1 cellular context compared by ENCODE assay signal in genomic region chr2:32479993-32480392, GRCh38.
TF ChIP-seq lines count a peak whose summit lies in the region.

No MANE protein-coding gene starts in this region.

TF ChIP-seq in K562, 482 proteins besides CTCF, POLR2A, EP300 and RAD21 (continued from another document):
- TF ChIP-seq E2F8 (IDR thresholded peaks at IDR 0.05; ENCODE audit: low read depth, partially characterized antibody) = no peak
- TF ChIP-seq CBFA2T2 (conservative IDR thresholded peaks at IDR 0.05) = peak; percentile 94
- TF ChIP-seq TRIM24 (IDR thresholded peaks at IDR 0.05) = peak; percentile 78 to 88; a peak in 2 of 4 replicates
- TF ChIP-seq MEIS2 (IDR thresholded peaks at IDR 0.05; ENCODE audit: partially characterized antibody) = peak; percentile 80
- 0 out of 4 replicates have a peak, but pooled peaks of 1 of the 2 experiments have one; percentile 29 for TF ChIP-seq RCOR1 (IDR thresholded peaks at IDR 0.05; ENCODE audit: borderline replicate concordance in 1 of 2, low read depth in 2 of 2, low read length in 2 of 2)
- peak; percentile 94 for TF ChIP-seq ARID1B (IDR thresholded peaks at IDR 0.05)
- peak; percentile 94 for TF ChIP-seq TEAD4 (IDR thresholded peaks at IDR 0.05; ENCODE audit: low read length)
- TF ChIP-seq TEAD4 (CRISPR knock-in tag; IDR thresholded peaks at IDR 0.05; ENCODE audit: borderline replicate concordance) = no peak
- TF ChIP-seq NCOR1 (IDR thresholded peaks at IDR 0.05) = peak; percentile 90
- TF ChIP-seq MNT (conservative IDR thresholded peaks at IDR 0.05) = 0 out of 4 replicates have a peak, but pooled peaks of 1 of the 2 experiments have one; percentile 18
- 0 out of 2 replicates have a peak, but pooled peaks have one; percentile 37 for TF ChIP-seq LEF1 (IDR thresholded peaks at IDR 0.05)
- TF ChIP-seq ZNF311 (CRISPR knock-in tag; IDR thresholded peaks at IDR 0.05) = no peak
- no peak for TF ChIP-seq MTA1 (IDR thresholded peaks at IDR 0.05; ENCODE audit: borderline replicate concordance)
- peak; percentile 25; the same call in 1 of the 2 replicates for TF ChIP-seq JUND (IDR thresholded peaks at IDR 0.05; ENCODE audit: borderline replicate concordance, low read depth, low read length)
- TF ChIP-seq JUND (tag; IDR thresholded peaks at IDR 0.05; ENCODE audit: borderline replicate concordance, low read depth, low read length) = no peak
- TF ChIP-seq SMARCA4 (IDR thresholded peaks at IDR 0.05) = peak; percentile 84
- TF ChIP-seq ADNP (tag; IDR thresholded peaks at IDR 0.05) = no peak
- no peak for TF ChIP-seq CEBPG (CRISPR knock-in tag; IDR thresholded peaks at IDR 0.05)
- TF ChIP-seq CEBPG (tag; conservative IDR thresholded peaks at IDR 0.05 in 1 of 2, IDR thresholded peaks at IDR 0.05 in 1 of 2) = no peak
- peak; percentile 77; the same call in 1 of the 2 replicates for TF ChIP-seq NFIC (IDR thresholded peaks at IDR 0.05)
- TF ChIP-seq KLF16 (IDR thresholded peaks at IDR 0.05) = peak; percentile 85; the same call in 1 of the 2 replicates
- TF ChIP-seq FOXK2 (conservative IDR thresholded peaks at IDR 0.05 in 1 of 2, IDR thresholded peaks at IDR 0.05 in 1 of 2; ENCODE audit: low read depth in 2 of 2) = no peak
- TF ChIP-seq POLR2AphosphoS5 (IDR thresholded peaks at IDR 0.05; ENCODE audit: control insufficient read depth, insufficient read depth, low read depth, low read length) = peak; percentile 39; the same call in 1 of the 2 replicates
- peak; percentile 86 for TF ChIP-seq TCF3 (CRISPR knock-in tag; IDR thresholded peaks at IDR 0.05)
- TF ChIP-seq TBL1XR1 (IDR thresholded peaks at IDR 0.05; ENCODE audit: low read length in 2 of 2) = peak in 1 of 2 experiments; percentile 65; a peak in 2 of 4 replicates
- peak; percentile 78 for TF ChIP-seq PML (IDR thresholded peaks at IDR 0.05; ENCODE audit: low read length)
- TF ChIP-seq HLTF (IDR thresholded peaks at IDR 0.05) = no peak
- TF ChIP-seq TAL1 (IDR thresholded peaks at IDR 0.05) = peak; percentile 87
- TF ChIP-seq ZNF57 (CRISPR knock-in tag; IDR thresholded peaks at IDR 0.05) = no peak
- TF ChIP-seq HDAC2 (IDR thresholded peaks at IDR 0.05) = peak; percentile 22; the same call in 1 of the 2 replicates
- peak; percentile 52; the same call in 1 of the 2 replicates for TF ChIP-seq PHB2 (IDR thresholded peaks at IDR 0.05; ENCODE audit: low read depth)
- TF ChIP-seq BCOR (IDR thresholded peaks at IDR 0.05) = peak; percentile 75; the same call in 1 of the 2 replicates
- TF ChIP-seq ARID3A (IDR thresholded peaks at IDR 0.05; ENCODE audit: borderline replicate concordance, low read depth, low read length) = peak; percentile 97
- TF ChIP-seq CC2D1A (IDR thresholded peaks at IDR 0.05) = peak; percentile 83; the same call in 1 of the 2 replicates
- 0 out of 2 replicates have a peak, but pooled peaks have one; percentile 33 for TF ChIP-seq ZBTB2 (IDR thresholded peaks at IDR 0.05)
- peak; percentile 41; the same call in 1 of the 2 replicates for TF ChIP-seq BHLHE40 (IDR thresholded peaks at IDR 0.05; ENCODE audit: low read length)
- peak; percentile 52; the same call in 1 of the 2 replicates for TF ChIP-seq PKNOX1 (IDR thresholded peaks at IDR 0.05)
- peak; percentile 60; the same call in 1 of the 2 replicates for TF ChIP-seq SMARCE1 (IDR thresholded peaks at IDR 0.05)
